Comparison of ENCODE assay signal across 13 cellular contexts in the genomic region with DNA sequence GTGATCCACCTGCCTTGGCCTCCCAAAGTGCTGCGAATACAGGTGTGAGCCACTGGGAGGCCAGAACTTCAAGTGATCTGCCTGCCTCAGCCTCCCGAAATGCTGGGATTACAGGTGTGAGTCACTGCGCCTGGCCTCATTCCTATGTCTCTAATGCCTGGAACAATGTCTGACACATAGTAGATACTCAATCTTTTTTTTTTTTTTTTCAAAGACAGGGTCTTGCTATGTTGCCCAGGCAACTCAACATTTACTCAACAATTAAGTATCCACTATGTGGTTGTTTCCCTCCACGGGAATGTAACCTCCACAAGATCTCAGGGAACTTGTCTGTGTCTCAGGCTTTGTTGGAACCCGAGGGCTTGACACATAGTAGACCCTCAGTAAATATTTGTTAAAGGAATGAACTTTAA. TPM values are rescaled to one million over a fixed set of nuclear protein-coding genes. Genes with fewer than 3 reads are reported as not detected.
DNase-seq lines count a peak whose midpoint lies in the region; ATAC-seq, FAIRE-seq and TF ChIP-seq lines count a peak whose summit lies in the region.
"Had no signal": no experiment of that assay in that cellular context is flagged by ENCODE, and none has a peak within 500 bp of the region (broad histone marks: within the 10 kb centered on the region; RNA-seq: fewer than 3 reads in every experiment).

No MANE protein-coding gene starts in this region.

- CTCF ChIA-PET in HCT116 (lab: Charles Lee): no interaction called here

- TF ChIP-seq POLR2A in HCT116 (IDR thresholded peaks at IDR 0.05; ENCODE audit: borderline replicate concordance, extremely low read depth, insufficient read depth, insufficient read length) (no peak), gastrocnemius medialis (IDR thresholded peaks at IDR 0.05) (no peak), GM12891 (IDR thresholded peaks at IDR 0.05; ENCODE audit: low read depth, low read length) (no peak)

- H3K9me3 ChIP-seq in HCT116 (ENCODE audit: control insufficient read depth in 1 of 2, insufficient read depth in 1 of 2, low read depth in 1 of 2, low read length in 2 of 2) (no peaks in the 10 kb centered on the region), SJSA1 (replicated peaks) (no peaks in the 10 kb centered on the region; the same call in 1 of the 2 replicates), gastrocnemius medialis (no peaks in the 10 kb centered on the region)
- H3K9me3 ChIP-seq: right atrium auricular region, tibial nerve had no signal

- H3K27me3 ChIP-seq in HCT116 (ENCODE audit: insufficient read depth, low read length): no peaks in the 10 kb centered on the region
- no peaks in the 10 kb centered on the region for H3K27me3 ChIP-seq in SJSA1 (replicated peaks)
- H3K27me3 ChIP-seq in gastrocnemius medialis: no peaks in the 10 kb centered on the region
- H3K27me3 ChIP-seq: right atrium auricular region, tibial nerve had no signal

- DNase-seq in HCT116 (ENCODE audit: low read depth, low spot score) (peak; percentile 51), SJSA1 (ENCODE audit: low read depth in 1 of 2, low spot score in 2 of 2) (peak; percentile 23 to 52), fibroblast of peridontal ligament (ENCODE audit: extremely low read depth) (peak; percentile 54), gastrocnemius medialis (no peak), NCI-H1092 treated with DMSO at 0.1 percent for 48 hours (lab: John Stamatoyannopoulos, UW) (no peak), GM12891 (ENCODE audit: insufficient read length, low spot score) (no peak)
- DNase-seq: GDM1, Karpas-422, NCI-H748 treated with DMSO at 0.1 percent for 48 hours, T-helper 2 cell had no signal

- peak; percentile 18 for ATAC-seq in HCT116
- ATAC-seq in gastrocnemius medialis: no peak
- ATAC-seq in HG02623 (IDR thresholded peaks at IDR 0.05; ENCODE audit: unreplicated experiment): no peak

- intact Hi-C loops in HCT116 (cut with micrococcal nuclease) (no loop called here), gastrocnemius medialis (cut with DNase I; ENCODE audit: low total_unique reads) (no loop called here)

- POLR2A ChIA-PET in HCT116 (lab: Charles Lee): no interaction called here

- FAIRE-seq in GM12891 (lab: Jason Lieb, UNC): no peak

- H3K36me3 ChIP-seq in HCT116 (ENCODE audit: control insufficient read depth in 1 of 2, insufficient read depth in 2 of 2, low read length in 2 of 2) (no peaks in the 10 kb centered on the region), SJSA1 (peaks cover 3% of the 10 kb centered on the region), gastrocnemius medialis (no peaks in the 10 kb centered on the region)
- H3K36me3 ChIP-seq: right atrium auricular region, tibial nerve had no signal

- H2AFZ ChIP-seq in HCT116 (ENCODE audit: low read depth, low read length, poor library complexity, severe bottlenecking): no peak overlapping the region

- no peaks in the 10 kb centered on the region for H4K20me1 ChIP-seq in HCT116 (ENCODE audit: insufficient read depth)

- in situ Hi-C loops in gastrocnemius medialis (cut with MboI; ENCODE audit: low sequenced_read_pairs in 4 of 4): loop anchor here in 1 of 4 donors (10.0 kb wide), 1 partner anchor 55 kb away; no protein-coding TSS in a partner anchor

- H3K4me3 ChIP-seq in HCT116 (replicated peaks in 1 of 2; ENCODE audit: low read depth in 1 of 2, low read length in 2 of 2): no peak overlapping the region
- H3K4me3 ChIP-seq in SJSA1: no peak overlapping the region
- no peak overlapping the region for H3K4me3 ChIP-seq in gastrocnemius medialis
- H3K4me3 ChIP-seq: right atrium auricular region, tibial nerve had no signal

- H3K4me1 ChIP-seq in HCT116 (ENCODE audit: control insufficient read depth in 1 of 2, insufficient read depth in 2 of 2, low read length in 2 of 2) (peaks cover 10 to 42% of the 10 kb centered on the region in 2 experiments; a peak in 3 of 4 replicates), SJSA1 (replicated peaks) (peaks cover 23% of the 10 kb centered on the region), gastrocnemius medialis (peaks cover 12 to 20% of the 10 kb centered on the region in 2 donors)

- no peak overlapping the region for H3K9ac ChIP-seq in HCT116 (ENCODE audit: low read length)

- RAD21 ChIA-PET in HCT116 (lab: Charles Lee; ENCODE audit: low non-redundant PET in 1 of 2, low total read pairs in 2 of 2, uncharacterized antibody in 2 of 2, unreplicated experiment in 2 of 2): no interaction called here

- peaks cover 18% of the 10 kb centered on the region for H3K79me2 ChIP-seq in HCT116 (ENCODE audit: insufficient read depth, low read length)

- H3K4me2 ChIP-seq in HCT116 (ENCODE audit: low read length): peak overlapping the region; percentile 9

- no peaks in the 10 kb centered on the region for H3K9me2 ChIP-seq in HCT116 (ENCODE audit: insufficient read depth)

- BruUV-seq in HCT116 (replicated peaks; lab: Mats Ljungman, UMichigan): no TSS peak

- H3K27ac ChIP-seq in HCT116 (ENCODE audit: low read depth, low read length): no peak overlapping the region
- H3K27ac ChIP-seq in SJSA1: peak overlapping the region; percentile 14
- peak overlapping the region in 3 of 4 donors; percentile 26 to 100 (median 98) for H3K27ac ChIP-seq in gastrocnemius medialis
- H3K27ac ChIP-seq: right atrium auricular region, tibial nerve had no signal

- peak in 2 of 3 experiments; percentile 17 to 22; a peak in 2 of 6 replicates for TF ChIP-seq CTCF in HCT116 (IDR thresholded peaks at IDR 0.05 in 2 of 3, conservative IDR thresholded peaks at IDR 0.05 in 1 of 3; ENCODE audit: borderline replicate concordance in 1 of 3, insufficient read depth in 1 of 3, low read depth in 2 of 3, low read length in 2 of 3)
- TF ChIP-seq CTCF in gastrocnemius medialis (IDR thresholded peaks at IDR 0.05 in 4 of 5, conservative IDR thresholded peaks at IDR 0.05 in 1 of 5): no peak

- no peak for TF ChIP-seq RAD21 in HCT116 (IDR thresholded peaks at IDR 0.05; ENCODE audit: low read depth)

TF ChIP-seq in HCT116, 20 proteins besides CTCF, POLR2A, EP300 and RAD21:
- TF ChIP-seq, protein P1, sequence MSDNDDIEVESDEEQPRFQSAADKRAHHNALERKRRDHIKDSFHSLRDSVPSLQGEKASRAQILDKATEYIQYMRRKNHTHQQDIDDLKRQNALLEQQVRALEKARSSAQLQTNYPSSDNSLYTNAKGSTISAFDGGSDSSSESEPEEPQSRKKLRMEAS (IDR thresholded peaks at IDR 0.05): peak; percentile 72
- TF ChIP-seq JUND (IDR thresholded peaks at IDR 0.05) (peak; percentile 41; the same call in 1 of the 2 replicates), CBX3 (IDR thresholded peaks at IDR 0.05; ENCODE audit: low read depth) (peak; percentile 51; the same call in 1 of the 2 replicates), CEBPB (IDR thresholded peaks at IDR 0.05; ENCODE audit: low read depth) (no peak), SP1 (IDR thresholded peaks at IDR 0.05; ENCODE audit: low read depth) (no peak), FOSL1 (IDR thresholded peaks at IDR 0.05; ENCODE audit: low read depth) (peak; percentile 49; the same call in 1 of the 2 replicates)

TF ChIP-seq in GM12891, 5 proteins besides CTCF, POLR2A, EP300 and RAD21:
- TF ChIP-seq POU2F2 (IDR thresholded peaks at IDR 0.05; ENCODE audit: low read depth, low read length) (no peak), SPI1 (IDR thresholded peaks at IDR 0.05; ENCODE audit: low read depth, low read length) (no peak), TAF1 (IDR thresholded peaks at IDR 0.05; ENCODE audit: low read depth, low read length) (no peak), PAX5 (IDR thresholded peaks at IDR 0.05; ENCODE audit: insufficient read depth, low read length, severe bottlenecking) (no peak), POLR2AphosphoS5 (IDR thresholded peaks at IDR 0.05; ENCODE audit: low read depth, low read length) (no peak)

RNA-seq across cellular contexts. Expression of a gene that starts 3.1 kb away (rescaled TPM):
- total RNA-seq in HCT116 (2021; ENCODE audit: unreplicated experiment) (20.5 TPM), gastrocnemius medialis (10 to 100 TPM in 1 of 4 donors, 1 to 10 TPM in 3; 5.9 to 11.2 (median 6.4) TPM)
- 12.0 and 12.5 TPM in 2 replicates for polyA plus RNA-seq in HCT116 (2012)
- 6.5 and 14.0 TPM in 2 replicates for total RNA-seq in SJSA1 (2014; rRNA removed; shearing (Covaris generic))
- 5.2 TPM for polyA plus RNA-seq in GM12891 (2012; ENCODE audit: low read depth, missing spikeins)

RNA-seq across cellular contexts. Expression of a gene that starts 40.0 kb away (rescaled TPM):
- total RNA-seq in HCT116 (2021; ENCODE audit: unreplicated experiment): 0.34 TPM
- polyA plus RNA-seq in HCT116 (2012): 0.49 and 0.70 TPM in 2 replicates
- 0.72 TPM in 1 of 2 replicates, not detected in the other for total RNA-seq in SJSA1 (2014; rRNA removed; shearing (Covaris generic))
- not detected for total RNA-seq in gastrocnemius medialis
- 0.39 TPM for polyA plus RNA-seq in GM12891 (2012; ENCODE audit: low read depth, missing spikeins)

Comparison
In these comparisons a context has a peak if more than half of its experiments do, and no peak if none do; other contexts are left out.
1. DNase-seq: peak in HCT116 (single experiment), SJSA1 (2 of 2) and fibroblast of peridontal ligament (single experiment); none in gastrocnemius medialis (0 of 2), NCI-H1092 treated with DMSO at 0.1 percent for 48 hours (single experiment) and GM12891 (single experiment).
2. CTCF ChIP-seq: peak in HCT116 (2 of 3); none in gastrocnemius medialis (0 of 5).